In genomic region chr22:20395181-20395896, GRCh38 we compare ENCODE assay signal across 2 cellular contexts.
TF ChIP-seq lines count a peak whose summit lies in the region.

No MANE protein-coding gene starts in this region.

TF ChIP-seq in HepG2, 621 proteins besides CTCF, POLR2A, EP300 and RAD21 (continued from another document):
- TF ChIP-seq ARNTL (CRISPR knock-in tag; IDR thresholded peaks at IDR 0.05) (0 out of 2 replicates have a peak, but pooled peaks have one; percentile 33), ZNF790 (CRISPR knock-in tag; IDR thresholded peaks at IDR 0.05; ENCODE audit: borderline replicate concordance) (no peak), ZBTB33 (CRISPR knock-in tag; IDR thresholded peaks at IDR 0.05) (0 out of 2 replicates have a peak, but pooled peaks have one; percentile 12)

TF ChIP-seq in HEK293T, 16 proteins besides CTCF, POLR2A, EP300 and RAD21 (continued from another document):
- no peak for TF ChIP-seq CTBP1 (IDR thresholded peaks at IDR 0.05; ENCODE audit: borderline replicate concordance)
- TF ChIP-seq FOXK2 (IDR thresholded peaks at IDR 0.05): no peak
- no peak for TF ChIP-seq PKNOX1 (IDR thresholded peaks at IDR 0.05)
- no peak for TF ChIP-seq L3MBTL2 (conservative IDR thresholded peaks at IDR 0.05)
- TF ChIP-seq ZNF384 (IDR thresholded peaks at IDR 0.05): no peak
- TF ChIP-seq ELF4 (IDR thresholded peaks at IDR 0.05): no peak
- TF ChIP-seq SP1 (IDR thresholded peaks at IDR 0.05): no peak
- TF ChIP-seq ARNT (IDR thresholded peaks at IDR 0.05): no peak
- no peak for TF ChIP-seq HDGF (IDR thresholded peaks at IDR 0.05; ENCODE audit: borderline replicate concordance)
- no peak for TF ChIP-seq FOXA1 (IDR thresholded peaks at IDR 0.05)
- TF ChIP-seq SUZ12 (IDR thresholded peaks at IDR 0.05): no peak
- TF ChIP-seq NFRKB (IDR thresholded peaks at IDR 0.05): no peak
- TF ChIP-seq TARDBP (IDR thresholded peaks at IDR 0.05): no peak
- no peak for TF ChIP-seq FOXM1 (IDR thresholded peaks at IDR 0.05; ENCODE audit: borderline replicate concordance)
- TF ChIP-seq BHLHE40 (IDR thresholded peaks at IDR 0.05; ENCODE audit: borderline replicate concordance): no peak
